ENCODE assay signal across 18 cellular contexts in the genomic region with DNA sequence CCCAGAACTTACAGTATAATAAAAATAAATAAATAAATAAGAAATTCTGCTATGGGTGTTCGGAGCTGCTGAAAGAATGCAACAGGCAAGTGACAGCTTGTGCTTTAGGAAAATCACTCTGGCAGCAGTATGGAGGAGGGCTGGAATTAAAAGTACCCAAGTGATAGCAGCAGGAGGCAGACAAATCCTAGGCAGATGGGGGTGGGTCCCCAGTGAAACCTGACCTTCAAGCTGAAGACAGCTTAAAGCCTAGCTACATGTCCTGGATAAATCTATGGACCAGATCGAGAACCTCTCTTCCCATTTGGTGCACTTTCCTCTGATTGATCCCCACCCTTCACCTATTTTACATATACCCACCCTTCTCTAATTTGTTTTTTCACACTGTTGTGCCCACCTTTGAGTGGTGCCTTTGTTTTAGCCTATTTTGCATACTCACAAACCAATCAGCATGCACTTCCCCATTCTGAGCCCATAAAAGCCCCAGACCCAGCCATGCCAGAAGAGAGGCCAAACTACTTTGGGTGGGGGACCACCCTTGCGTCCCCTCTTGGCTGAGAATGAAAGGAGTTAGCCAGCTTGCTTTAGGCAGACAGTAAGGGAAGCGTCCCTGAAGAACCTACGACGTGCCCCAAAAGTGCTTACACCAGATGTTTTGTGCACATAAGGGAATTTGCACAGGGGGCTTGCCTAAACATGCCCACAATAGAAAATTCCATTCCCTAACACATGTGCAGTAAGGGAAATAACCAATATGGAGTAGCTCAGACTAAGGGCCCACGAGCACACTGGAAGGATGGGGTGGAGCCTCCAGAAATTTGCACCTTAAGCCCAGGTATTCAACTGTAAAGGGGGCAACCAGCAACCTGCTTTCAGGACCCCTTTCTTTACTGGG. TPM values are rescaled to one million over a fixed set of nuclear protein-coding genes. Genes with fewer than 3 reads are reported as not detected.
DNase-seq lines count a peak whose midpoint lies in the region; ATAC-seq and TF ChIP-seq lines count a peak whose summit lies in the region.
"Had no signal": no experiment of that assay in that cellular context is flagged by ENCODE, and none has a peak within 500 bp of the region (broad histone marks: within the 10 kb centered on the region; RNA-seq: fewer than 3 reads in every experiment).

No MANE protein-coding gene starts in this region.

- no peak overlapping the region for H3K4me2 ChIP-seq in osteoblast (ENCODE audit: insufficient read depth, low read length)
- H3K4me2 ChIP-seq: KMS-11 had no signal

- intact Hi-C loops in aorta (cut with DNase I): loop anchor here in 1 of 2 donors (5.0 kb wide), 2 partner anchors 268 to 458 kb away; a partner anchor contains a TSS

- H3K4me3 ChIP-seq in H7 (ENCODE audit: insufficient read depth, low read depth, low read length) (no peak overlapping the region), esophagus (ENCODE audit: low read depth in 1 of 2, low read length in 2 of 2) (no peak overlapping the region), osteoblast (ENCODE audit: insufficient read depth, low read length) (no peak overlapping the region), aorta (ENCODE audit: low read length in 2 of 2) (no peak overlapping the region)
- H3K4me3 ChIP-seq: left ventricle myocardium inferior, SJSA1, tibial nerve had no signal

- TF ChIP-seq CTCF in osteoblast (IDR thresholded peaks at IDR 0.05; ENCODE audit: extremely low read depth, low read depth, low read length): no peak

- H3K4me1 ChIP-seq in esophagus (ENCODE audit: control insufficient read depth in 2 of 2, insufficient read depth in 2 of 2, low read length in 1 of 2) (peaks cover 0 to 9% of the 10 kb centered on the region in 2 donors), osteoblast (ENCODE audit: insufficient read depth, low read length) (peaks cover 6% of the 10 kb centered on the region), aorta (ENCODE audit: control insufficient read depth in 1 of 2, insufficient read depth in 2 of 2, low read length in 2 of 2) (peaks cover 0 to 3% of the 10 kb centered on the region in 2 donors)

- no peaks in the 10 kb centered on the region for H3K9me3 ChIP-seq in esophagus (ENCODE audit: control insufficient read depth in 2 of 2, insufficient read depth in 1 of 2, low read depth in 1 of 2, low read length in 1 of 2)
- H3K9me3 ChIP-seq in osteoblast (ENCODE audit: low read depth, low read length): peaks cover 2% of the 10 kb centered on the region
- H3K9me3 ChIP-seq in aorta (ENCODE audit: control insufficient read depth, low read length): no peaks in the 10 kb centered on the region
- H3K9me3 ChIP-seq: left ventricle myocardium inferior had no signal

- WGBS in esophagus, 2 donors: 62 to 73% methylated on average over 7 of the region's 7 CpGs
- WGBS in aorta, 2 donors: 96 to 97% methylated on average over 7 of the region's 7 CpGs

- H3K79me2 ChIP-seq in osteoblast (ENCODE audit: insufficient read depth, low read length): peaks cover 52% of the 10 kb centered on the region

- ATAC-seq in GM18873 (IDR thresholded peaks at IDR 0.05; ENCODE audit: low FRiP score, unreplicated experiment) (no peak), aorta (ENCODE audit: low FRiP score) (no peak), HG03095 (IDR thresholded peaks at IDR 0.05; ENCODE audit: unreplicated experiment) (no peak)

- H3K36me3 ChIP-seq in H7 (replicated peaks; ENCODE audit: control insufficient read depth, insufficient read depth, low read length) (peaks cover 2% of the 10 kb centered on the region; the same call in 1 of the 2 replicates), esophagus (ENCODE audit: control insufficient read depth in 2 of 2, insufficient read depth in 2 of 2, low read length in 1 of 2) (no peaks in the 10 kb centered on the region), osteoblast (ENCODE audit: insufficient read depth, low read length) (peaks cover 4% of the 10 kb centered on the region), aorta (ENCODE audit: control insufficient read depth in 1 of 2, insufficient read depth in 2 of 2, low read length in 1 of 2) (no peaks in the 10 kb centered on the region)
- H3K36me3 ChIP-seq: left ventricle myocardium inferior had no signal

- H3K27ac ChIP-seq in esophagus (ENCODE audit: low read depth in 2 of 2, low read length in 1 of 2) (peak overlapping the region; percentile 60 to 65), osteoblast (ENCODE audit: low read depth, low read length) (no peak overlapping the region), aorta (ENCODE audit: low read depth in 1 of 2, low read length in 2 of 2) (no peak overlapping the region)
- H3K27ac ChIP-seq: KMS-11, left ventricle myocardium inferior, parathyroid adenoma, SJSA1, tibial nerve had no signal

- no peaks in the 10 kb centered on the region for H4K20me1 ChIP-seq in osteoblast (ENCODE audit: insufficient read depth, low read length)

- no peaks in the 10 kb centered on the region for H3K27me3 ChIP-seq in H7 (ENCODE audit: control insufficient read depth, insufficient read depth, low read length)
- H3K27me3 ChIP-seq in esophagus (ENCODE audit: control insufficient read depth in 1 of 2, insufficient read depth in 2 of 2, low read length in 2 of 2): no peaks in the 10 kb centered on the region
- H3K27me3 ChIP-seq in osteoblast (ENCODE audit: insufficient read depth, low read length): no peaks in the 10 kb centered on the region
- no peaks in the 10 kb centered on the region for H3K27me3 ChIP-seq in aorta (ENCODE audit: control insufficient read depth in 1 of 2, insufficient read depth in 2 of 2, low read length in 1 of 2)
- H3K27me3 ChIP-seq: SJSA1, tibial nerve had no signal

- no peak overlapping the region for H2AFZ ChIP-seq in osteoblast (ENCODE audit: low read length)
- H2AFZ ChIP-seq: parathyroid adenoma had no signal

- peak; percentile 12 for DNase-seq in H7
- DNase-seq in NCI-H1694 treated with DMSO at 0.1 percent for 48 hours (lab: John Stamatoyannopoulos, UW): peak; percentile 51
- peak; percentile 1 for DNase-seq in osteoblast (ENCODE audit: insufficient read length, low spot score, missing footprints)
- DNase-seq in aorta: no peak
- DNase-seq: activated CD4-positive, alpha-beta T cell treated with anti-CD3 and anti-CD28 coated beads, Interleukin-2, amount 10 ng/mL, durations not matched to agents 24 days and 14 days; activated T-cell treated with anti-CD3 and anti-CD28 coated beads for 4 hours; C1 segment of cervical spinal cord; DMS79; left ventricle myocardium inferior; NCI-H1417; NCI-H446 treated with DMSO at 0.1 percent for 48 hours had no signal

RNA-seq across cellular contexts. Expression of a gene that starts 3.0 kb away (rescaled TPM):
- total RNA-seq in H7 (2014; rRNA removed; shearing (Covaris generic)): 28.9 and 43.2 TPM in 2 replicates
- 10 to 100 TPM; 11.4 to 13.8 TPM for polyA plus RNA-seq in esophagus
- 20.9 and 23.9 TPM in 2 replicates for total RNA-seq in osteoblast
- total RNA-seq in aorta: 10 to 100 TPM; 18.4 to 26.2 TPM
- 1 to 10 TPM; 7.7 to 8.3 TPM for polyA plus RNA-seq in aorta

RNA-seq across cellular contexts. Expression of a gene that starts 3.3 kb away (rescaled TPM):
- total RNA-seq in H7 (2014; rRNA removed; shearing (Covaris generic)): 15.1 and 22.9 TPM in 2 replicates
- polyA plus RNA-seq in esophagus (1 to 10 TPM; 2.5 to 3.3 TPM), aorta (1 to 10 TPM; 5.4 to 7.7 TPM)
- total RNA-seq in osteoblast (32.6 and 37.7 TPM in 2 replicates), aorta (10 to 100 TPM; 17.5 to 20.3 TPM)

Comparison
In these comparisons a context has a peak if more than half of its experiments do, and no peak if none do; other contexts are left out.
1. DNase-seq: peak in H7 (single experiment), NCI-H1694 treated with DMSO at 0.1 percent for 48 hours (single experiment) and osteoblast (single experiment); none in aorta (0 of 2).
2. H3K27ac ChIP-seq: peak in esophagus (2 of 2); none in osteoblast (single experiment) and aorta (0 of 2).